ENCODE assay signal across 1 cellular context in the genomic region with DNA sequence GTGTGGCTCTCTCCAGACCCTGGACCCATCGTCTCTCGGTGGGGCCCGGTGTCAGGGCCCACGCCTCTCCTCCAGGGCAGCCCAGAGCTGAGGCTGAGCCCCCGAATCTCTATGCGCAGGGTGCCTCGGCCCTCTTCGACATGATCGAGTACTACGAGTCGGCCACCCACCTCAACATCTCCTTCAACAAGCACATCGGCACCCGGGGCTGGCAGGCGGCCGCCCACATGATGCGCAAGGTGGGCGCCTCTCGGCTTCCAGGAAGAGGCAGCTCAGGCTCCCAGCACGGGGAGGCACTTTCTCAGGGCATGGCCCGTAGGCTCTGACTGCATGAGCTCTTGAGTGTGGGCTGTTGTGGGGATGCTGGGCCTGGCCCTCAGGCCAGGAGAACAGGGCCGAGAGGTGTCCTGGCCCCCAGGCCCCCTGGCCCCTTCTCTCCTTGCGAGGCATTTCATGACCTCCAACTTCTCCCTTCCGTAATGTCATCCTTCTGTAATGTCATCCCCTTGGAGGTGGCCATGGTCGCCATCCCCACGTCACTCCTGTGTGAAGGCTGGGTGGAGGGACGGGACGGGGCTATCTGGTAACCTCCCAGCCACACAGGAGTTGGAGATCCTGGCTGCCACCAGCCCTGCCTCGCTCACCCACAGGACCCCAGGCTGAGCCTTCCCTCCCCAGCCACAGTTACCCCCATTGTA.
TF ChIP-seq lines count a peak whose summit lies in the region.

No MANE protein-coding gene starts in this region.

TF ChIP-seq in H1, 55 proteins besides CTCF, POLR2A, EP300 and RAD21:
- no peak for TF ChIP-seq SIX5 (IDR thresholded peaks at IDR 0.05; ENCODE audit: low read depth, low read length)
- no peak for TF ChIP-seq RNF2 (IDR thresholded peaks at IDR 0.05; ENCODE audit: borderline replicate concordance, low read depth, low read length, missing control alignments, poor library complexity, severe bottlenecking)
- TF ChIP-seq CEBPB (IDR thresholded peaks at IDR 0.05; ENCODE audit: low read depth, low read length): no peak
- TF ChIP-seq SIRT6 (IDR thresholded peaks at IDR 0.05; ENCODE audit: low read length): no peak
- no peak for TF ChIP-seq ATF3 (IDR thresholded peaks at IDR 0.05; ENCODE audit: insufficient read depth, low read depth, low read length)
- TF ChIP-seq BRCA1 (IDR thresholded peaks at IDR 0.05; ENCODE audit: low read depth, low read length): no peak
- TF ChIP-seq BACH1 (IDR thresholded peaks at IDR 0.05; ENCODE audit: low read length): no peak
- TF ChIP-seq PHF8 (conservative IDR thresholded peaks at IDR 0.05; ENCODE audit: low read depth, low read length): no peak
- no peak for TF ChIP-seq RXRA (IDR thresholded peaks at IDR 0.05; ENCODE audit: insufficient read depth, low read depth, low read length)
- TF ChIP-seq MAX (IDR thresholded peaks at IDR 0.05): no peak
